9 cellular contexts compared by ENCODE assay signal in genomic region chr15:84716036-84716732, GRCh38. TPM values are rescaled to one million over a fixed set of nuclear protein-coding genes. Genes with fewer than 3 reads are reported as not detected.
DNase-seq lines count a peak whose midpoint lies in the region; ATAC-seq, FAIRE-seq and TF ChIP-seq lines count a peak whose summit lies in the region.
"Had no signal": no experiment of that assay in that cellular context is flagged by ENCODE, and none has a peak within 500 bp of the region (broad histone marks: within the 10 kb centered on the region; RNA-seq: fewer than 3 reads in every experiment).

TSS of gene SEC11A (minus strand) at chr15:84716139. CDS start at chr15:84716075, 64 bp downstream.

- H3K9me3 ChIP-seq in kidney (ENCODE audit: control insufficient read depth in 1 of 2, low read length in 2 of 2) = no peaks in the 10 kb centered on the region

- H3K27ac ChIP-seq in kidney (ENCODE audit: low read depth in 2 of 2, low read length in 2 of 2) = peak within 1 kb of the TSS; percentile 93 to 97

- peak within 1 kb of the TSS; percentile 92 to 96 for H3K9ac ChIP-seq in kidney (ENCODE audit: low read length in 2 of 2)

- H3K4me3 ChIP-seq in AG10803 (ENCODE audit: low read length) (peak within 1 kb of the TSS; percentile 93), kidney (ENCODE audit: low read length in 2 of 2) (peak within 1 kb of the TSS; percentile 95 to 97)

- H3K4me1 ChIP-seq in kidney (ENCODE audit: control insufficient read depth in 1 of 2, insufficient read depth in 1 of 2, low read depth in 1 of 2, low read length in 2 of 2) = peaks cover 9% of the 10 kb centered on the region in 2 donors

- intact Hi-C loops in kidney (cut with DNase I) = no loop called here

- TF ChIP-seq CTCF in AG10803 (conservative IDR thresholded peaks at IDR 0.05; ENCODE audit: low read length) (no peak), kidney (IDR thresholded peaks at IDR 0.05; ENCODE audit: borderline replicate concordance, extremely low read depth, insufficient read depth) (no peak)

- no peak for FAIRE-seq in kidney (lab: Jason Lieb, UNC)
- FAIRE-seq: endometrium had no signal

- DNase-seq in AG10803 (ENCODE audit: low read depth) (peak; percentile 93), NCI-H460 (ENCODE audit: extremely low read depth, low read depth) (peak; percentile 93), cerebellum (ENCODE audit: low spot score) (peak; percentile 97), kidney (peak; percentile 98)
- peak; percentile 85 for DNase-seq in activated CD4-positive, alpha-beta T cell treated with anti-CD3 and anti-CD28 coated beads for 1 hour
- peak; percentile 95 for DNase-seq in stimulated activated CD4-positive, alpha-beta T cell treated with anti-CD3 and anti-CD28 coated beads, Interleukin-15, amount 100 ng/mL, for 24 hours

- ATAC-seq in GM19043 (IDR thresholded peaks at IDR 0.05; ENCODE audit: low read depth, unreplicated experiment) (peak; percentile 90), HG03378 (IDR thresholded peaks at IDR 0.05; ENCODE audit: unreplicated experiment) (peak; percentile 93)

- no peaks in the 10 kb centered on the region for H3K36me3 ChIP-seq in kidney (ENCODE audit: control insufficient read depth in 1 of 2, insufficient read depth in 2 of 2, low read length in 2 of 2)

RNA-seq across cellular contexts. Expression of gene SEC11A, which starts in this region (rescaled TPM):
- total RNA-seq in NCI-H460 (2014; rRNA removed; shearing (Covaris generic)) = 193 and 212 TPM in 2 replicates
- polyA plus RNA-seq in NCI-H460 (2014; cell fraction: nucleus; rRNA removed) = 267 and 290 TPM in 2 replicates
- total RNA-seq in cerebellum = 66.4 TPM
- 147 TPM for total RNA-seq in kidney
- polyA plus RNA-seq in kidney (ENCODE audit: insufficient read depth, low read depth, low replicate concordance) = 161 TPM

Comparison
In these comparisons a context has a peak if more than half of its experiments do, and no peak if none do; other contexts are left out.
1. Peak in every context shown above with its lines: DNase-seq, ATAC-seq, H3K4me3 ChIP-seq and H3K27ac ChIP-seq.